ENCODE assay signal across 9 cellular contexts in genomic region chr1:9410737-9411297, GRCh38.
A peak's percentile ranks its signal among the peaks of the same experiment; 100 is the strongest.
DNase-seq lines count a peak whose midpoint lies in the region; ATAC-seq, FAIRE-seq and TF ChIP-seq lines count a peak whose summit lies in the region.
"Had no signal": no experiment of that assay in that cellular context is flagged by ENCODE, and none has a peak within 500 bp of the region (broad histone marks: within the 10 kb centered on the region; RNA-seq: fewer than 3 reads in every experiment).

No MANE protein-coding gene starts in this region.

- no peaks in the 10 kb centered on the region for H3K9me3 ChIP-seq in right atrium auricular region
- H3K9me3 ChIP-seq: vagina had no signal

- ATAC-seq in T-cell (replicated peaks in 1 of 4) (peak in 3 of 4 experiments; percentile 27 to 46 (median 37)), GM19351 (IDR thresholded peaks at IDR 0.05; ENCODE audit: unreplicated experiment) (no peak)

- H3K27me3 ChIP-seq in BJ (ENCODE audit: control insufficient read depth, insufficient read depth, low read length): no peaks in the 10 kb centered on the region; the same call in 1 of the 2 replicates
- no peaks in the 10 kb centered on the region for H3K27me3 ChIP-seq in right atrium auricular region
- H3K27me3 ChIP-seq: vagina had no signal

- H3K36me3 ChIP-seq in BJ (ENCODE audit: control insufficient read depth, insufficient read depth, low read length) (no peaks in the 10 kb centered on the region), right atrium auricular region (no peaks in the 10 kb centered on the region)
- H3K36me3 ChIP-seq: vagina had no signal

- POLR2A ChIA-PET in BJ (lab: Charles Lee): no interaction called here
- POLR2A ChIA-PET in T-cell (lab: Charles Lee): no interaction called here

- H3K27me3 Mint-ChIP-seq in T-cell: no peaks in the 10 kb centered on the region

- H3K4me3 ChIP-seq in BJ (ENCODE audit: low read depth, low read length) (no peak overlapping the region), right atrium auricular region (no peak overlapping the region)
- H3K4me3 ChIP-seq: vagina had no signal

- peak overlapping the region in 1 of 3 donors; percentile 2 for H3K4me3 Mint-ChIP-seq in T-cell

- H3K9me3 Mint-ChIP-seq in T-cell: no peaks in the 10 kb centered on the region

- no peak for TF ChIP-seq POLR2A in GM12892 (IDR thresholded peaks at IDR 0.05; ENCODE audit: low read depth, low read length)

- H3K4me1 ChIP-seq in right atrium auricular region: peaks cover 0 to 28% of the 10 kb centered on the region in 2 donors

- DNase-seq in BJ (ENCODE audit: low read depth) (peak; percentile 16), GM12892 (ENCODE audit: insufficient read length) (no peak), T-cell (peak in 1 of 34 experiments; percentile 21), right atrium auricular region (ENCODE audit: low spot score) (no peak), HuH-7 (ENCODE audit: low spot score) (no peak), T1000 (lab: John Stamatoyannopoulos, UW) (no peak), GM19238 (ENCODE audit: insufficient read length, low spot score) (no peak)

- peak overlapping the region; percentile 13 to 18 for H3K27ac ChIP-seq in right atrium auricular region
- H3K27ac ChIP-seq: vagina had no signal

- TF ChIP-seq CTCF in BJ (IDR thresholded peaks at IDR 0.05; ENCODE audit: insufficient read depth, low read depth, low read length) (no peak), right atrium auricular region (IDR thresholded peaks at IDR 0.05) (no peak)

- peaks cover 32 to 42% (median 42%) of the 10 kb centered on the region in 3 donors for H3K4me1 Mint-ChIP-seq in T-cell

- H3K27ac Mint-ChIP-seq in T-cell: peak overlapping the region; percentile 8 to 9

- peak; percentile 100 for FAIRE-seq in GM12892 (lab: Jason Lieb, UNC)

- no peaks in the 10 kb centered on the region for H3K36me3 Mint-ChIP-seq in T-cell

- CTCF ChIA-PET in BJ (lab: Yijun Ruan, JAX): no interaction called here
- CTCF ChIA-PET in T-cell (lab: Charles Lee): no interaction called here
